In genomic region chr6:157599191-157599590, GRCh38 we compare ENCODE assay signal across 16 cellular contexts.
DNase-seq lines count a peak whose midpoint lies in the region; ATAC-seq lines count a peak whose summit lies in the region.
"Had no signal": no experiment of that assay in that cellular context is flagged by ENCODE, and none has a peak within 500 bp of the region (broad histone marks: within the 10 kb centered on the region; RNA-seq: fewer than 3 reads in every experiment).

No MANE protein-coding gene starts in this region.

- H3K36me3 Mint-ChIP-seq in activated CD8-positive, alpha-beta memory T cell treated with anti-CD3 and anti-CD28 coated beads, Interleukin-2, amount 10 ng/mL, durations not matched to agents 7 days and 5 days: no peaks in the 10 kb centered on the region
- H3K36me3 Mint-ChIP-seq: CD8-positive, alpha-beta T cell had no signal

- CTCF ChIA-PET in activated CD8-positive, alpha-beta memory T cell treated with anti-CD3 and anti-CD28 coated beads, Interleukin-2, amount 10 ng/mL, durations not matched to agents 7 days and 5 days (lab: Charles Lee): no interaction called here

- no peaks in the 10 kb centered on the region for H3K27me3 Mint-ChIP-seq in activated CD8-positive, alpha-beta memory T cell treated with anti-CD3 and anti-CD28 coated beads, Interleukin-2, amount 10 ng/mL, durations not matched to agents 7 days and 5 days

- peaks cover 10% of the 10 kb centered on the region for H3K4me1 Mint-ChIP-seq in activated CD8-positive, alpha-beta memory T cell treated with anti-CD3 and anti-CD28 coated beads, Interleukin-2, amount 10 ng/mL, durations not matched to agents 7 days and 5 days

- peak; percentile 40 for DNase-seq in activated CD8-positive, alpha-beta memory T cell treated with anti-CD3 and anti-CD28 coated beads, Interleukin-2, amount 10 ng/mL, durations not matched to agents 7 days and 5 days
- DNase-seq in activated CD8-positive, alpha-beta memory T cell treated with anti-CD3 and anti-CD28 coated beads, Interleukin-2, amount 50 U/mL, for 4 hours: no peak
- peak; percentile 32 for DNase-seq in islet precursor cell
- peak; percentile 34 for DNase-seq in ureter (ENCODE audit: low spot score)
- DNase-seq in UCSD-AML1 (lab: John Stamatoyannopoulos, UW; ENCODE audit: unreplicated experiment): no peak
- no peak for DNase-seq in HCEC 1CT
- DNase-seq in NCI-H510A (lab: John Stamatoyannopoulos, UW): no peak
- DNase-seq: DMS79, NCI-H1092, NCI-H146, NCI-H526 treated with DMSO at 0.1 percent for 48 hours, SHP77, SK-N-SH had no signal

- H3K4me3 Mint-ChIP-seq in activated CD8-positive, alpha-beta memory T cell treated with anti-CD3 and anti-CD28 coated beads, Interleukin-2, amount 10 ng/mL, durations not matched to agents 7 days and 5 days: no peak overlapping the region
- H3K4me3 Mint-ChIP-seq: CD8-positive, alpha-beta T cell had no signal

- ATAC-seq in activated CD8-positive, alpha-beta memory T cell treated with anti-CD3 and anti-CD28 coated beads, Interleukin-2, amount 10 ng/mL, durations not matched to agents 7 days and 5 days: no peak
- peak; percentile 69 for ATAC-seq in HG03354 (IDR thresholded peaks at IDR 0.05; ENCODE audit: poor library complexity, severe bottlenecking, unreplicated experiment)
- ATAC-seq: CD8-positive, alpha-beta T cell; HepG2 had no signal

- H3K9me3 Mint-ChIP-seq in activated CD8-positive, alpha-beta memory T cell treated with anti-CD3 and anti-CD28 coated beads, Interleukin-2, amount 10 ng/mL, durations not matched to agents 7 days and 5 days (ENCODE audit: low read depth): no peaks in the 10 kb centered on the region
- H3K9me3 Mint-ChIP-seq: CD8-positive, alpha-beta T cell had no signal

- H3K27ac Mint-ChIP-seq in activated CD8-positive, alpha-beta memory T cell treated with anti-CD3 and anti-CD28 coated beads, Interleukin-2, amount 10 ng/mL, durations not matched to agents 7 days and 5 days: no peak overlapping the region
- H3K27ac Mint-ChIP-seq: CD8-positive, alpha-beta T cell had no signal

Comparison
In these comparisons a context has a peak if more than half of its experiments do, and no peak if none do; other contexts are left out.
1. DNase-seq: peak in activated CD8-positive, alpha-beta memory T cell treated with anti-CD3 and anti-CD28 coated beads, Interleukin-2, amount 10 ng/mL, durations not matched to agents 7 days and 5 days (single experiment), islet precursor cell (single experiment) and ureter (single experiment); none in activated CD8-positive, alpha-beta memory T cell treated with anti-CD3 and anti-CD28 coated beads, Interleukin-2, amount 50 U/mL, for 4 hours (single experiment), UCSD-AML1 (single experiment), HCEC 1CT (single experiment) and NCI-H510A (single experiment).